ENCODE assay signal across 8 cellular contexts in genomic region chr12:42325776-42326465, GRCh38. TPM values are rescaled to one million over a fixed set of nuclear protein-coding genes. Genes with fewer than 3 reads are reported as not detected.
DNase-seq lines count a peak whose midpoint lies in the region; ATAC-seq and TF ChIP-seq lines count a peak whose summit lies in the region.

TSS of gene PPHLN1 (plus strand) at chr12:42326167. CDS start at chr12:42335903, 9,736 bp downstream.
TSS of gene ZCRB1 (minus strand) at chr12:42326094. CDS start at chr12:42324102, 1,992 bp downstream.

- H3K36me3 ChIP-seq in kidney epithelial cell (ENCODE audit: control insufficient read depth, insufficient read depth, low read length): no peaks in the 10 kb centered on the region

- ATAC-seq in GM18909 (IDR thresholded peaks at IDR 0.05; ENCODE audit: poor library complexity, unreplicated experiment) (peak; percentile 96), HG03159 (IDR thresholded peaks at IDR 0.05; ENCODE audit: unreplicated experiment) (peak; percentile 94)

- H3K27me3 ChIP-seq in kidney epithelial cell (ENCODE audit: control insufficient read depth, insufficient read depth, low read length): no peaks in the 10 kb centered on the region

- peak; percentile 14 for DNase-seq in AG09309 (ENCODE audit: low read depth)
- peak; percentile 91 for DNase-seq in NCI-H226
- peak; percentile 78 for DNase-seq in activated CD4-positive, CD25-positive, alpha-beta regulatory T cell treated with anti-CD3 and anti-CD28 coated beads, Interleukin-2, amount 50 U/mL, for 72 hours
- peak; percentile 85 for DNase-seq in cerebellar cortex (ENCODE audit: low spot score)
- peak; percentile 26 for DNase-seq in kidney epithelial cell (ENCODE audit: low read depth)
- DNase-seq in stimulated activated CD4-positive, alpha-beta T cell treated with anti-CD3 and anti-CD28 coated beads, Interleukin-15, amount 100 ng/mL, for 48 hours (ENCODE audit: low read depth in 2 of 2): peak; percentile 58 to 69

- H3K4me3 ChIP-seq in AG09309 (ENCODE audit: control insufficient read depth, low read depth, low read length) (peak within 1 kb of the TSS; percentile 65), kidney epithelial cell (ENCODE audit: low read depth, low read length) (peak within 1 kb of the TSS; percentile 95)

- TF ChIP-seq CTCF in AG09309 (IDR thresholded peaks at IDR 0.05; ENCODE audit: control insufficient read depth, insufficient read depth, low read depth, low read length, missing control alignments): no peak
- TF ChIP-seq CTCF in kidney epithelial cell (IDR thresholded peaks at IDR 0.05; ENCODE audit: insufficient read depth, low read length, poor library complexity, severe bottlenecking): no peak

RNA-seq across cellular contexts. Expression of gene PPHLN1, which starts in this region (rescaled TPM):
- 51.2 and 57.2 TPM in 2 replicates for total RNA-seq in kidney epithelial cell

RNA-seq across cellular contexts. Expression of gene ZCRB1, which starts in this region (rescaled TPM):
- total RNA-seq in kidney epithelial cell: 36.8 and 38.0 TPM in 2 replicates

Comparison
In these comparisons a context has a peak if more than half of its experiments do, and no peak if none do; other contexts are left out.
1. Peak in every context shown above with its lines: DNase-seq, ATAC-seq and H3K4me3 ChIP-seq.
2. DNase-seq: peak in every context shown above with its lines; median percentile 91 in NCI-H226; 85 in cerebellar cortex; 78 in activated CD4-positive, CD25-positive, alpha-beta regulatory T cell treated with anti-CD3 and anti-CD28 coated beads, Interleukin-2, amount 50 U/mL, for 72 hours; 64 in stimulated activated CD4-positive, alpha-beta T cell treated with anti-CD3 and anti-CD28 coated beads, Interleukin-15, amount 100 ng/mL, for 48 hours; 26 in kidney epithelial cell; 14 in AG09309.